Comparison of ENCODE assay signal across 8 cellular contexts in the genomic region with DNA sequence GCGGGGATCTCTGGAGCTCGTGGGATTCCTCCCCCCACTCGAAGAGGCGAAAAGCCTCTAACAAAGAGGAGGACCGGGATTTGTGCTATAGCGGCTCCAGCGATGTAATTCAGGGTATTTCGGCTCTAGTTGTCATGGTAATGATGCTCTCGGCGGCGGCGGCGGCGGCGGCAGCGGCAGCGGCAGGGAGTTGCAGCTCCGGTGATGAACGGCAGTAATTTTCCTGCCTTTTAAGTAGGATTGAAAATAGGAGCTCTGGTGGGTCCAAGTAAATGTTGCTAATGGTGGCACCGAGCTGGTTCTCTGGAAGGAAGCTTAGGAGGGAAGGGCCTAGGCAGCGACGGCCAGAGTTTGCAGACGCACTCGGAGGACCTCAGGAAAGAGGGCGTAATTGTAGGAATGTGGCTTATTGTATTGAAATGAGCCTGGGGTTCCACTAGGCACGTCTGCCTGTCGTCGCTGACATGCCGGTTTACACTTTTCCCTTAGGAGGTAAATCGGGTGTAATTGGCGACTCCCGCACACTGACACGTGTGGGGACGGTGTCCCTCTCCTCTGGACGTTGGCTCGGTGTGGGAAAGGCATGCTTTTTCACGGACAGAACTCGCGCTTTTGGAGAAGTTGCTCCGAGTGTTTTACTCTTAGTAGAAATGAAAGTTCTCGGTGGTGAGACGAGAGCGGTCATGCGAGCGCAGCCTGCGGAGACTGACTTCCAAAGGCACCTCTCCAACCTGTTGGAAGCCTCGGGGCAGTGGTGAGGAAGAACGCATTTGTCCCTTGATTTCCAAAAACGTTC. TPM values are rescaled to one million over a fixed set of nuclear protein-coding genes. Genes with fewer than 3 reads are reported as not detected.
DNase-seq lines count a peak whose midpoint lies in the region; ATAC-seq and TF ChIP-seq lines count a peak whose summit lies in the region.

No MANE protein-coding gene starts in this region.

- peaks cover 14% of the 10 kb centered on the region for H3K27me3 ChIP-seq in AG04450 (ENCODE audit: control insufficient read depth, insufficient read depth, low read length)
- H3K27me3 ChIP-seq in GM23248 (replicated peaks; ENCODE audit: insufficient read depth): no peaks in the 10 kb centered on the region
- H3K27me3 ChIP-seq in gastroesophageal sphincter: peaks cover 7% of the 10 kb centered on the region
- peaks cover 14% of the 10 kb centered on the region for H3K27me3 ChIP-seq in osteoblast (ENCODE audit: insufficient read depth, low read length)

- H3K36me3 ChIP-seq in GM23248 (ENCODE audit: low read depth) (no peaks in the 10 kb centered on the region), OCI-LY7 (ENCODE audit: insufficient read depth, low read length) (no peaks in the 10 kb centered on the region), gastroesophageal sphincter (no peaks in the 10 kb centered on the region), osteoblast (ENCODE audit: insufficient read depth, low read length) (no peaks in the 10 kb centered on the region)

- intact Hi-C loops in OCI-LY7 (cut with micrococcal nuclease; ENCODE audit: unreplicated experiment): no loop called here

- POLR2A ChIA-PET in AG04450 (lab: Yijun Ruan, JAX) (no interaction called here), OCI-LY7 (lab: Charles Lee) (interaction anchor here (0.6 to 1.3 kb wide), 3 partner anchors 20 to 600 kb away, joined by 3 read pairs; a partner anchor contains a TSS)

- 0 out of 2 replicates have a peak, but pooled peaks cover 8% of the 10 kb centered on the region for H3K79me2 ChIP-seq in GM23248 (ENCODE audit: insufficient read depth)
- peaks cover 5% of the 10 kb centered on the region; the same call in 1 of the 2 replicates for H3K79me2 ChIP-seq in OCI-LY7 (ENCODE audit: insufficient read depth, low read depth, low read length)
- H3K79me2 ChIP-seq in osteoblast (ENCODE audit: insufficient read depth, low read length): peaks cover 5% of the 10 kb centered on the region

- TF ChIP-seq CTCF in AG04450 (IDR thresholded peaks at IDR 0.05; ENCODE audit: low read depth, low read length) (no peak), OCI-LY7 (conservative IDR thresholded peaks at IDR 0.05; ENCODE audit: low read length) (no peak; the same call in 1 of the 2 replicates), gastroesophageal sphincter (IDR thresholded peaks at IDR 0.05) (no peak), osteoblast (IDR thresholded peaks at IDR 0.05; ENCODE audit: extremely low read depth, low read depth, low read length) (no peak)

- CTCF ChIA-PET in AG04450 (lab: Charles Lee) (no interaction called here), OCI-LY7 (lab: Charles Lee; ENCODE audit: unreplicated experiment) (interaction anchor here (1.4 kb wide), 1 partner anchor 12 kb away, joined by 3 read pairs; no protein-coding TSS in a partner anchor)

- H3K4me1 ChIP-seq in GM23248 (ENCODE audit: insufficient read depth): peaks cover 6% of the 10 kb centered on the region
- H3K4me1 ChIP-seq in OCI-LY7 (ENCODE audit: insufficient read depth, low read length, poor library complexity, severe bottlenecking): peaks cover 45% of the 10 kb centered on the region
- peaks cover 4 to 62% (median 6%) of the 10 kb centered on the region in 3 donors for H3K4me1 ChIP-seq in gastroesophageal sphincter
- H3K4me1 ChIP-seq in osteoblast (ENCODE audit: insufficient read depth, low read length): peaks cover 23% of the 10 kb centered on the region

- H3K9me3 ChIP-seq in AG04450 (ENCODE audit: control insufficient read depth, insufficient read depth, low read length): no peaks in the 10 kb centered on the region; the same call in 1 of the 2 replicates
- no peaks in the 10 kb centered on the region for H3K9me3 ChIP-seq in GM23248 (ENCODE audit: low read depth)
- H3K9me3 ChIP-seq in OCI-LY7 (ENCODE audit: low read length): no peaks in the 10 kb centered on the region
- H3K9me3 ChIP-seq in gastroesophageal sphincter: no peaks in the 10 kb centered on the region
- no peaks in the 10 kb centered on the region for H3K9me3 ChIP-seq in osteoblast (ENCODE audit: low read depth, low read length)

- peak overlapping the region; percentile 98 for H3K4me2 ChIP-seq in GM23248 (ENCODE audit: unreplicated experiment)
- peak overlapping the region; percentile 98 for H3K4me2 ChIP-seq in OCI-LY7 (ENCODE audit: low read length)
- peak overlapping the region; percentile 100 for H3K4me2 ChIP-seq in osteoblast (ENCODE audit: insufficient read depth, low read length)

- TF ChIP-seq POLR2A in gastroesophageal sphincter (IDR thresholded peaks at IDR 0.05): no peak

- H3K27ac ChIP-seq in AG04450 (ENCODE audit: low read depth, low read length): peak overlapping the region; percentile 98
- H3K27ac ChIP-seq in GM23248: peak overlapping the region; percentile 97
- H3K27ac ChIP-seq in OCI-LY7 (ENCODE audit: low read depth, low read length, poor library complexity, severe bottlenecking): no peak overlapping the region
- H3K27ac ChIP-seq in gastroesophageal sphincter: peak overlapping the region; percentile 87 to 99 (median 98)
- H3K27ac ChIP-seq in osteoblast (ENCODE audit: low read depth, low read length): peak overlapping the region; percentile 99

- H2AFZ ChIP-seq in GM23248 (peak overlapping the region; percentile 90), OCI-LY7 (ENCODE audit: low read length) (peak overlapping the region; percentile 72; the same call in 1 of the 2 replicates), osteoblast (ENCODE audit: low read length) (peak overlapping the region; percentile 96)

- H4K20me1 ChIP-seq in GM23248 (ENCODE audit: insufficient read depth) (no peaks in the 10 kb centered on the region), OCI-LY7 (ENCODE audit: insufficient read depth, low read length) (no peaks in the 10 kb centered on the region), osteoblast (ENCODE audit: insufficient read depth, low read length) (no peaks in the 10 kb centered on the region)

- WGBS in GM23248 (ENCODE audit: low coverage in 1 of 2, low lambda C conversion rate in 2 of 2, missing lambda C conversion rate in 2 of 2), 2 experiments: 1% methylated on average over 49 of the region's 49 CpGs
- WGBS in gastroesophageal sphincter (ENCODE audit: low coverage in 1 of 2), 2 donors: 0 to 1% methylated on average over 7 to 20 of the region's 49 CpGs

- no peak for TF ChIP-seq EP300 in gastroesophageal sphincter (IDR thresholded peaks at IDR 0.05)

- peak overlapping the region; percentile 81 for H3K4me3 ChIP-seq in AG04450 (ENCODE audit: low read depth, low read length)
- H3K4me3 ChIP-seq in GM23248: peak overlapping the region; percentile 85
- peak overlapping the region; percentile 73 for H3K4me3 ChIP-seq in OCI-LY7 (ENCODE audit: low read depth, low read length, poor library complexity, severe bottlenecking)
- peak overlapping the region; percentile 60 to 92 for H3K4me3 ChIP-seq in gastroesophageal sphincter
- H3K4me3 ChIP-seq in osteoblast (ENCODE audit: insufficient read depth, low read length): peak overlapping the region; percentile 90

- in situ Hi-C loops in GM23248 (cut with MboI): no loop called here

- no peak for DNase-seq in AG04450 (ENCODE audit: low read depth, low spot score)
- peak; percentile 82 for DNase-seq in GM23248
- peak; percentile 39 for DNase-seq in OCI-LY7 (ENCODE audit: low spot score)
- peak; percentile 36 for DNase-seq in activated gamma-delta T cell treated with Interleukin-2 at 50 U/mL for 16 hours
- peak; percentile 92 for DNase-seq in osteoblast (ENCODE audit: insufficient read length, low spot score, missing footprints)
- no peak for DNase-seq in KG1 (lab: John Stamatoyannopoulos, UW)

- H3K9me2 ChIP-seq in GM23248 (ENCODE audit: insufficient read depth): no peaks in the 10 kb centered on the region
- H3K9me2 ChIP-seq in OCI-LY7 (ENCODE audit: insufficient read depth, low read length): no peaks in the 10 kb centered on the region

- no TSS peak for BruUV-seq in OCI-LY7 (replicated peaks; lab: Mats Ljungman, UMichigan)

- peak overlapping the region; percentile 96 for H3K9ac ChIP-seq in GM23248

- no peak for ATAC-seq in gastroesophageal sphincter
- no peak for ATAC-seq in GM21423 (IDR thresholded peaks at IDR 0.05; ENCODE audit: unreplicated experiment)

- H3F3A ChIP-seq in GM23248 (ENCODE audit: insufficient read depth): peaks cover 21% of the 10 kb centered on the region

RNA-seq across cellular contexts. Expression of a gene that starts 1.1 kb away (rescaled TPM):
- polyA plus RNA-seq in AG04450 (2011; rRNA removed) (0.14 and 0.17 TPM in 2 replicates), GM23248 (2016; fragmentation: Nextera tagmentation; extraction: Ambion mirVana) (0.56 and 1.0 TPM in 2 replicates)
- polyA minus RNA-seq in AG04450 (2011; rRNA and poly(A)+ RNA removed): 0.48 and 0.64 TPM in 2 replicates
- 1.4 and 1.8 TPM in 2 replicates for total RNA-seq in GM23248 (2014; rRNA removed; shearing (Covaris generic))
- total RNA-seq in OCI-LY7 (2014; rRNA removed; shearing (Covaris generic)): 0.13 and 0.18 TPM in 2 replicates
- total RNA-seq in OCI-LY7 (2022) (0.46 and 0.74 TPM in 2 replicates), gastroesophageal sphincter (10 to 100 TPM in 1 of 4 donors, 1 to 10 TPM in 2, under 1 TPM in 1; 0.52 to 51.2 (median 2.0) TPM), osteoblast (0.29 and 0.36 TPM in 2 replicates)

Comparison
In these comparisons a context has a peak if more than half of its experiments do, and no peak if none do; other contexts are left out.
1. DNase-seq: peak in GM23248 (single experiment), OCI-LY7 (single experiment), activated gamma-delta T cell treated with Interleukin-2 at 50 U/mL for 16 hours (single experiment) and osteoblast (single experiment); none in AG04450 (single experiment) and KG1 (single experiment).
2. Peak in every context shown above with its lines, with median percentiles within 50 percentile points of each other: H3K4me3 ChIP-seq, H2AFZ ChIP-seq and H3K4me2 ChIP-seq.